Comparison of ENCODE assay signal across 2 cellular contexts in genomic region chr3:27596920-27597319, GRCh38.
TF ChIP-seq lines count a peak whose summit lies in the region.

No MANE protein-coding gene starts in this region.

TF ChIP-seq in IMR-90, 13 proteins besides CTCF, POLR2A, EP300 and RAD21 (continued from another document):
- TF ChIP-seq RCOR1 (IDR thresholded peaks at IDR 0.05; ENCODE audit: insufficient replicate concordance, low read length) (no peak), NFE2L2 (IDR thresholded peaks at IDR 0.05; ENCODE audit: low read depth, low read length) (no peak)

TF ChIP-seq in endothelial cell of umbilical vein, 7 proteins besides CTCF, POLR2A, EP300 and RAD21 (continued from another document):
- no peak for TF ChIP-seq MAX (IDR thresholded peaks at IDR 0.05; ENCODE audit: insufficient read depth, insufficient read length)
- TF ChIP-seq EZH2 (IDR thresholded peaks at IDR 0.05; ENCODE audit: borderline replicate concordance, low read depth, low read length, severe bottlenecking) = no peak
- TF ChIP-seq MYC (IDR thresholded peaks at IDR 0.05; ENCODE audit: low read depth, low read length) = no peak
- no peak for TF ChIP-seq GATA2 (IDR thresholded peaks at IDR 0.05; ENCODE audit: insufficient read depth, insufficient read length, low read depth, low read length)
- no peak for TF ChIP-seq FOS (IDR thresholded peaks at IDR 0.05; ENCODE audit: borderline replicate concordance, insufficient read depth, low read length)
- no peak for TF ChIP-seq POLR2AphosphoS5 (IDR thresholded peaks at IDR 0.05; ENCODE audit: insufficient read depth, low read depth, low read length)
TF ChIP-seq in endothelial cell of umbilical vein: peak in this region for 0.
